ENCODE assay signal across 14 cellular contexts in the genomic region with DNA sequence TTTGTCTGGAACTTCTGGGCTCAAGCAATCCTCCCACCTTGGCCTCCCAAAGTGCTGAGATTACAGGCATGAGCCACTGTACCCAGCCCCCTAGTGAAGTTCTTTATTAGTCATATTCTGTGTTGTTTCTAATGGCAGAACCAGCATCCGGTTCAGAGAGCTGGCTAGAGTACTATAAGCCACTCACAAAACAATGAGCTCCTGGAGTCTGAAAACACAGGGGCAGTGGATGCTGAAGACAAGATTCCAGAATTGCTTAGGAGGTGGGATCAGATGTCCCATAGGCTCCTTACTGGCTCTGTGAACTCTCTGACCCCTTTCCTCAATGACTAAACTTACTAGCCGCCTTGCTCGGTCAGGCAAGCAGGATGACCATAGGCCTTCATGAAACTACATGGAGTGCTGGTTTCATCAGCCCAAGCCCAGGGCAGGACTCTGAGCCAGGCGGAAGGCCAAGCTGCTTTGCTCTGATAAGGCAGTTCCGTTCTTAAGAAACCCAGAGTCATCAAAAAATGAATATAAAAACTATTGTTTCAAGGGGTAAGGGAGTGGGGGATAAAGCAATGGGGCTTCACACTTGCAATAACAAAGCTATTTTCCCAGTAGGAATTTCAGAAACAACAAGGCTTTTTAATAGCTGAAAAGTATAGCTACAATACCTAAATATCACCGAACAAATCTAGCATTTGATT. TPM values are rescaled to one million over a fixed set of nuclear protein-coding genes. Genes with fewer than 3 reads are reported as not detected.
DNase-seq lines count a peak whose midpoint lies in the region; ATAC-seq, FAIRE-seq and TF ChIP-seq lines count a peak whose summit lies in the region.
"Had no signal": no experiment of that assay in that cellular context is flagged by ENCODE, and none has a peak within 500 bp of the region (broad histone marks: within the 10 kb centered on the region; RNA-seq: fewer than 3 reads in every experiment).

No MANE protein-coding gene starts in this region.

- DNase-seq in HT1080 (ENCODE audit: low read depth), result peak; percentile 78
- peak; percentile 81 to 96 for DNase-seq in dermis microvascular lymphatic vessel endothelial cell (ENCODE audit: low read depth in 2 of 2)
- peak; percentile 89 for DNase-seq in kidney
- DNase-seq in sciatic nerve (ENCODE audit: low spot score), result peak; percentile 81
- DNase-seq in KG1 (lab: John Stamatoyannopoulos, UW), result no peak
- DNase-seq in middle frontal gyrus (ENCODE audit: extremely low spot score, low spot score), result no peak
- DNase-seq in NCI-H1417 treated with DMSO at 0.1 percent for 48 hours (lab: John Stamatoyannopoulos, UW), result no peak
- DNase-seq: activated CD8-positive, alpha-beta memory T cell treated with anti-CD3 and anti-CD28 coated beads, Interleukin-2, amount 10 ng/mL, durations not matched to agents 7 days and 5 days; amygdala; DMS79 treated with DMSO at 0.1 percent for 48 hours; T-helper 9 cell had no signal

- H3K9ac ChIP-seq in kidney (ENCODE audit: low read length in 2 of 2), result no peak overlapping the region

- H3K27ac ChIP-seq in kidney (ENCODE audit: low read depth in 2 of 2, low read length in 2 of 2), result peak overlapping the region; percentile 73 to 83
- H3K27ac ChIP-seq: vagina had no signal

- no peak for TF ChIP-seq CTCF in kidney (IDR thresholded peaks at IDR 0.05; ENCODE audit: borderline replicate concordance, extremely low read depth, insufficient read depth)

- H3K4me3 ChIP-seq in kidney (ENCODE audit: low read length in 2 of 2), result no peak overlapping the region
- H3K4me3 ChIP-seq: vagina had no signal

- H3K36me3 ChIP-seq in kidney (ENCODE audit: control insufficient read depth in 1 of 2, insufficient read depth in 2 of 2, low read length in 2 of 2), result peaks cover 26 to 45% of the 10 kb centered on the region in 2 donors

- no peak for FAIRE-seq in kidney (lab: Jason Lieb, UNC)

- peaks cover 15 to 28% of the 10 kb centered on the region in 2 donors for H3K4me1 ChIP-seq in kidney (ENCODE audit: control insufficient read depth in 1 of 2, insufficient read depth in 1 of 2, low read depth in 1 of 2, low read length in 2 of 2)

- H3K9me3 ChIP-seq in kidney (ENCODE audit: control insufficient read depth in 1 of 2, low read length in 2 of 2), result no peaks in the 10 kb centered on the region
- H3K9me3 ChIP-seq: vagina had no signal

- intact Hi-C loops in kidney (cut with DNase I), result no loop called here
- intact Hi-C loops in sciatic nerve (cut with DNase I), result no loop called here

- ATAC-seq in sciatic nerve, result peak; percentile 72
- no peak for ATAC-seq in GM18861 (IDR thresholded peaks at IDR 0.05; ENCODE audit: unreplicated experiment)
- ATAC-seq: activated CD8-positive, alpha-beta memory T cell treated with anti-CD3 and anti-CD28 coated beads, Interleukin-2, amount 10 ng/mL, durations not matched to agents 7 days and 5 days had no signal

RNA-seq across cellular contexts. Expression of gene MTHFR, which starts 8.1 kb away (rescaled TPM):
- total RNA-seq in HT1080 (2014; rRNA removed; shearing (Covaris generic)), result 2.9 and 5.8 TPM in 2 replicates
- 3.8 and 4.0 TPM in 2 replicates for polyA plus RNA-seq in HT1080 (2015; cell fraction: cytosol; rRNA removed)
- polyA plus RNA-seq in HT1080 (2015; cell fraction: nucleus; rRNA removed), result 6.8 and 14.4 TPM in 2 replicates
- 30.2 and 53.2 TPM in 2 replicates for total RNA-seq in dermis microvascular lymphatic vessel endothelial cell
- total RNA-seq in kidney, result 65.5 TPM
- polyA plus RNA-seq in kidney (ENCODE audit: insufficient read depth, low read depth, low replicate concordance), result 10.6 TPM
- total RNA-seq in sciatic nerve, result 78.3 TPM

RNA-seq across cellular contexts. Expression of gene CLCN6, which starts 8.3 kb away (rescaled TPM):
- total RNA-seq in HT1080 (2014; rRNA removed; shearing (Covaris generic)), result 6.4 and 10.0 TPM in 2 replicates
- 8.0 and 9.2 TPM in 2 replicates for polyA plus RNA-seq in HT1080 (2015; cell fraction: cytosol; rRNA removed)
- polyA plus RNA-seq in HT1080 (2015; cell fraction: nucleus; rRNA removed), result 35.1 and 42.9 TPM in 2 replicates
- 5.9 and 7.0 TPM in 2 replicates for total RNA-seq in dermis microvascular lymphatic vessel endothelial cell
- 26.0 TPM for total RNA-seq in kidney
- polyA plus RNA-seq in kidney (ENCODE audit: insufficient read depth, low read depth, low replicate concordance), result 7.1 TPM
- total RNA-seq in sciatic nerve, result 48.4 TPM

RNA-seq across cellular contexts. Expression of gene C1orf167, which starts 35.7 kb away (rescaled TPM):
- total RNA-seq in HT1080 (2014; rRNA removed; shearing (Covaris generic)), result not detected in 2 replicates
- polyA plus RNA-seq in HT1080 (2015; cell fraction: cytosol; rRNA removed), result 0.02 TPM in 1 of 2 replicates, not detected in the other
- 0.14 and 0.53 TPM in 2 replicates for polyA plus RNA-seq in HT1080 (2015; cell fraction: nucleus; rRNA removed)
- 0.25 and 0.26 TPM in 2 replicates for total RNA-seq in dermis microvascular lymphatic vessel endothelial cell
- 4.2 TPM for total RNA-seq in kidney
- polyA plus RNA-seq in kidney (ENCODE audit: insufficient read depth, low read depth, low replicate concordance), result 1.9 TPM
- total RNA-seq in sciatic nerve, result 4.1 TPM
- total RNA-seq: activated CD8-positive, alpha-beta memory T cell treated with anti-CD3 and anti-CD28 coated beads, Interleukin-2, amount 10 ng/mL, durations not matched to agents 7 days and 5 days; LHCN-M2; vagina had no signal

RNA-seq across cellular contexts. Expression of gene NPPA, which starts 49.9 kb away (rescaled TPM):
- total RNA-seq in HT1080 (2014; rRNA removed; shearing (Covaris generic)), result not detected in 2 replicates
- not detected in 2 replicates for polyA plus RNA-seq in HT1080 (2015; cell fraction: cytosol; rRNA removed)
- not detected in 2 replicates for polyA plus RNA-seq in HT1080 (2015; cell fraction: nucleus; rRNA removed)
- total RNA-seq in dermis microvascular lymphatic vessel endothelial cell (not detected in 2 replicates), kidney (0.50 TPM), sciatic nerve (0.45 TPM)
- polyA plus RNA-seq in kidney (ENCODE audit: insufficient read depth, low read depth, low replicate concordance), result not detected
- total RNA-seq: activated CD8-positive, alpha-beta memory T cell treated with anti-CD3 and anti-CD28 coated beads, Interleukin-2, amount 10 ng/mL, durations not matched to agents 7 days and 5 days; LHCN-M2; vagina had no signal

Comparison
In these comparisons a context has a peak if more than half of its experiments do, and no peak if none do; other contexts are left out.
1. DNase-seq: peak in HT1080 (single experiment), dermis microvascular lymphatic vessel endothelial cell (2 of 2), kidney (single experiment) and sciatic nerve (single experiment); none in KG1 (single experiment), middle frontal gyrus (single experiment) and NCI-H1417 treated with DMSO at 0.1 percent for 48 hours (single experiment).